ENCODE assay signal across 8 cellular contexts in the genomic region with DNA sequence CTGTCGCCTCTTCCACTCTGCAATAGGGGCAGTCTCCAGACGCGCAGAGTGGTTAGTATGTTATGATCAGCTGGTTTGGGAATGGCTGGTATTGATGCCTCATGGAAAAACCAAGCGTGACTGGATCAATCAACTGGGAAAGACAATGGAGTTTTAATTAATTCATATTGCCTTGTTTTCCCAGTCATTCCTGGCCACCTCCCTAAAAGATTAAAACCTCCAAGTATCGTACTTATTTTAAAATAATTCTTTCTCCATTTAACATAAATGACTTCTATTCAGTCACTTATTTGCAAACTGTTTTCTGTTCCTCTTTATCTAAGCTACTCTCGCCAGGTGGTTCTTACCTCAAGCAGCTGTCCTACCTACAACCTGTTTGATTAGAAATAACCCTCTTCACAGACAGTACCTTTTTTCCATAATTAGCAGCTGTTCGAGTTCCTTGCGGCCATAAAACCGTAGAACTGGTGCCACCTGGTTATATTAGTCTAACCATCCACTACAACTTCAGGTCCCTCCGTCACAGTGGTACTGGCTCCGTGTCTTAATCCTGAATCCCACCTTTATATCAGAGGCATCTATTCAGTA. TPM values are rescaled to one million over a fixed set of nuclear protein-coding genes. Genes with fewer than 3 reads are reported as not detected.
DNase-seq lines count a peak whose midpoint lies in the region; ATAC-seq, FAIRE-seq and TF ChIP-seq lines count a peak whose summit lies in the region.

No MANE protein-coding gene starts in this region.

- 33% methylated on average over 11 of the region's 11 CpGs; no CpG with 5 or more reads in 1 of the 2 experiments for WGBS in H1 (ENCODE audit: extremely low coverage in 1 of 2, insufficient coverage in 1 of 2, insufficient read length in 1 of 2, insufficient replicate concordance in 2 of 2, low coverage in 1 of 2, low lambda C conversion rate in 2 of 2, missing lambda C conversion rate in 1 of 2), 2 experiments
- WGBS in pancreas, 2 donors = 4 to 8% methylated on average over 11 of the region's 11 CpGs

- H3K27me3 ChIP-seq in H1 (replicated peaks in 1 of 4; ENCODE audit: control insufficient read depth in 3 of 4, extremely low read depth in 1 of 4, insufficient read depth in 3 of 4, low read length in 3 of 4) (no peaks in the 10 kb centered on the region), pancreas (no peaks in the 10 kb centered on the region)

- H3K4me3 Mint-ChIP-seq in activated CD8-positive, alpha-beta memory T cell treated with anti-CD3 and anti-CD28 coated beads, Interleukin-2, amount 10 ng/mL, durations not matched to agents 7 days and 5 days = peak overlapping the region; percentile 77

- no peak overlapping the region for H3K27ac Mint-ChIP-seq in activated CD8-positive, alpha-beta memory T cell treated with anti-CD3 and anti-CD28 coated beads, Interleukin-2, amount 10 ng/mL, durations not matched to agents 7 days and 5 days

- no peak overlapping the region for H3K56ac ChIP-seq in H1 (replicated peaks; ENCODE audit: insufficient read length, low read depth, low read length)

- intact Hi-C loops in pancreas (cut with DNase I) = no loop called here

- TF ChIP-seq CTCF in H1 (IDR thresholded peaks at IDR 0.05; ENCODE audit: control extremely low read depth in 1 of 3, insufficient read depth in 1 of 3, low read depth in 1 of 3, low read length in 3 of 3) = no peak
- no peak for TF ChIP-seq CTCF in pancreas (IDR thresholded peaks at IDR 0.05)

- H3K27ac ChIP-seq in H1 (ENCODE audit: low read depth, low read length) (peak overlapping the region; percentile 72; the same call in 1 of the 2 replicates), pancreas (peak overlapping the region in 1 of 4 donors; percentile 37)

- DNase-seq in activated CD8-positive, alpha-beta memory T cell treated with anti-CD3 and anti-CD28 coated beads, Interleukin-2, amount 10 ng/mL, durations not matched to agents 7 days and 5 days = no peak
- DNase-seq in activated CD8-positive, alpha-beta memory T cell treated with anti-CD3 and anti-CD28 coated beads for 24 hours = no peak
- DNase-seq in NCI-H345 (lab: John Stamatoyannopoulos, UW) (peak; percentile 10), H1 (ENCODE audit: low read depth in 1 of 2, low spot score in 2 of 2) (no peak), pancreas (no peak), HuH-7.5 (ENCODE audit: low spot score) (no peak)
- no peak for DNase-seq in effector CD8-positive, alpha-beta T cell (lab: John Stamatoyannopoulos, UW)

- no peaks in the 10 kb centered on the region for H3K36me3 Mint-ChIP-seq in activated CD8-positive, alpha-beta memory T cell treated with anti-CD3 and anti-CD28 coated beads, Interleukin-2, amount 10 ng/mL, durations not matched to agents 7 days and 5 days

- no peaks in the 10 kb centered on the region; the same call in 1 of the 2 replicates for H3K79me1 ChIP-seq in H1 (ENCODE audit: low read depth, low read length)

- H3K4me1 ChIP-seq in H1 (replicated peaks in 1 of 4; ENCODE audit: control insufficient read depth in 3 of 4, insufficient read depth in 4 of 4, low read length in 3 of 4) = peaks cover 2 to 10% (median 7%) of the 10 kb centered on the region in 4 experiments; a peak in 5 of 7 replicates
- H3K4me1 ChIP-seq in pancreas = peaks cover 0 to 8% (median 5%) of the 10 kb centered on the region in 3 donors

- no peak overlapping the region; the same call in 1 of the 2 replicates for H2BK12ac ChIP-seq in H1 (ENCODE audit: low read depth, low read length)

- H3K4me3 ChIP-seq in H1 (ENCODE audit: extremely low read depth in 1 of 4, insufficient read depth in 2 of 4, low read depth in 3 of 4, low read length in 4 of 4) (peak overlapping the region; percentile 58 to 99 (median 96)), pancreas (peak overlapping the region; percentile 24 to 68 (median 50))

- peaks cover 7% of the 10 kb centered on the region; the same call in 1 of the 2 replicates for H3K23me2 ChIP-seq in H1 (ENCODE audit: low read depth, low read length)

- H4K5ac ChIP-seq in H1 (ENCODE audit: insufficient read length, low read depth, low read length) = no peak overlapping the region

- H2BK5ac ChIP-seq in H1 (ENCODE audit: low read depth, low read length) = peak overlapping the region; percentile 83; the same call in 1 of the 2 replicates

- H3K9me3 ChIP-seq in H1 (ENCODE audit: insufficient read depth in 2 of 2, low read depth in 1 of 2, low read length in 1 of 2) (no peaks in the 10 kb centered on the region), pancreas (no peaks in the 10 kb centered on the region)

- H2BK20ac ChIP-seq in H1 (ENCODE audit: low read length) = no peak overlapping the region

- no peak for ATAC-seq in activated CD8-positive, alpha-beta memory T cell treated with anti-CD3 and anti-CD28 coated beads, Interleukin-2, amount 10 ng/mL, durations not matched to agents 7 days and 5 days
- peak; percentile 60 for ATAC-seq in HG02610 (IDR thresholded peaks at IDR 0.05; ENCODE audit: unreplicated experiment)
- ATAC-seq in pancreas = peak; percentile 28 to 64 (median 45)

- POLR2A ChIA-PET in H1 (lab: Charles Lee; ENCODE audit: partially characterized antibody) = interaction anchor here (0.9 to 1.7 kb wide), 6 partner anchors 18 to 605 kb away, joined by 3 to 4 read pairs (median 3); no protein-coding TSS in a partner anchor

- peaks cover 48% of the 10 kb centered on the region for H3K27me3 Mint-ChIP-seq in activated CD8-positive, alpha-beta memory T cell treated with anti-CD3 and anti-CD28 coated beads, Interleukin-2, amount 10 ng/mL, durations not matched to agents 7 days and 5 days

- peak overlapping the region; percentile 73 to 93 (median 84) for H3K9ac ChIP-seq in H1 (replicated peaks in 1 of 4; ENCODE audit: extremely low read depth in 1 of 4, low read depth in 3 of 4, low read length in 3 of 4)

- no peak overlapping the region for H2BK15ac ChIP-seq in H1 (ENCODE audit: low read length)

- H4K8ac ChIP-seq in H1 (ENCODE audit: extremely low read depth, insufficient read depth, low read length) = no peak overlapping the region

- peak overlapping the region; percentile 70 to 98 for H3K4me2 ChIP-seq in H1 (ENCODE audit: insufficient read depth in 1 of 2, low read depth in 2 of 2, low read length in 2 of 2)

- H2AK5ac ChIP-seq in H1 (ENCODE audit: low read depth, low read length) = no peak overlapping the region

- peak overlapping the region; percentile 97; the same call in 1 of the 2 replicates for H2AFZ ChIP-seq in H1 (ENCODE audit: low read length)

- no peaks in the 10 kb centered on the region for H4K20me1 ChIP-seq in H1 (replicated peaks in 1 of 2; ENCODE audit: control insufficient read depth in 1 of 2, insufficient read depth in 2 of 2, low read length in 2 of 2)

- TF ChIP-seq EP300 in H1 (IDR thresholded peaks at IDR 0.05; ENCODE audit: borderline replicate concordance in 1 of 2, low read depth in 2 of 2, low read length in 2 of 2) = no peak

- no peaks in the 10 kb centered on the region for H3K9me3 Mint-ChIP-seq in activated CD8-positive, alpha-beta memory T cell treated with anti-CD3 and anti-CD28 coated beads, Interleukin-2, amount 10 ng/mL, durations not matched to agents 7 days and 5 days (ENCODE audit: low read depth)

- H3K18ac ChIP-seq in H1 (ENCODE audit: extremely low read depth, low read length) = peak overlapping the region; percentile 88

- TF ChIP-seq POLR2A in H1 (IDR thresholded peaks at IDR 0.05; ENCODE audit: control extremely low read depth in 1 of 2, low read depth in 2 of 2, low read length in 2 of 2) = no peak

- no peak overlapping the region for H3K4ac ChIP-seq in H1 (replicated peaks; ENCODE audit: insufficient read length, low read depth, low read length)

- H3K23ac ChIP-seq in H1 (ENCODE audit: insufficient read length) = no peak overlapping the region

- H3K79me2 ChIP-seq in H1 (ENCODE audit: control insufficient read depth in 1 of 2, insufficient read depth in 2 of 2, low read length in 2 of 2) = peaks cover 0 to 35% of the 10 kb centered on the region in 2 experiments; a peak in 2 of 4 replicates

- peaks cover 11% of the 10 kb centered on the region for H3K4me1 Mint-ChIP-seq in activated CD8-positive, alpha-beta memory T cell treated with anti-CD3 and anti-CD28 coated beads, Interleukin-2, amount 10 ng/mL, durations not matched to agents 7 days and 5 days

- peaks cover 0 to 5% (median 0%) of the 10 kb centered on the region in 4 experiments; a peak in 2 of 8 replicates for H3K36me3 ChIP-seq in H1 (ENCODE audit: control insufficient read depth in 2 of 4, insufficient read depth in 4 of 4, low read length in 3 of 4)
- no peaks in the 10 kb centered on the region for H3K36me3 ChIP-seq in pancreas

- FAIRE-seq in H1 (lab: Jason Lieb, UNC) (peak; percentile 19), pancreas (lab: Jason Lieb, UNC) (no peak)

- H3K14ac ChIP-seq in H1 (ENCODE audit: insufficient read length) = no peak overlapping the region

- TF ChIP-seq RAD21 in H1 (IDR thresholded peaks at IDR 0.05 in 1 of 2, conservative IDR thresholded peaks at IDR 0.05 in 1 of 2; ENCODE audit: low read depth in 2 of 2, low read length in 2 of 2) = no peak

- no peak overlapping the region for H2BK120ac ChIP-seq in H1 (replicated peaks; ENCODE audit: low read depth, low read length)

- CTCF ChIA-PET in activated CD8-positive, alpha-beta memory T cell treated with anti-CD3 and anti-CD28 coated beads, Interleukin-2, amount 10 ng/mL, durations not matched to agents 7 days and 5 days (lab: Charles Lee) = interaction anchor here (0.6 kb wide), 1 partner anchor 820 kb away, joined by 3 read pairs; no protein-coding TSS in a partner anchor
- CTCF ChIA-PET in H1 (lab: Charles Lee; ENCODE audit: partially characterized antibody) = interaction anchor here (0.7 to 1.9 kb wide), 3 partner anchors 64 to 173 kb away, joined by 3 to 5 read pairs (median 4); partner anchors contain the start of gene OR10A2

- peak overlapping the region; percentile 31 for H4K91ac ChIP-seq in H1 (replicated peaks; ENCODE audit: insufficient read length, low read length)

RNA-seq across cellular contexts. Expression of gene ZNF215, which starts 0.9 kb away (rescaled TPM):
- total RNA-seq in activated CD8-positive, alpha-beta memory T cell treated with anti-CD3 and anti-CD28 coated beads, Interleukin-2, amount 10 ng/mL, durations not matched to agents 7 days and 5 days = 1 to 10 TPM; 1.1 to 1.4 TPM
- 17.1 and 17.9 TPM in 2 replicates for total RNA-seq in H1 (2021; fragmentation: NEBNext Ultra II Directional; extraction: Animal tissue kit (Norgen Biotek cat#: 25700))
- polyA plus RNA-seq in H1 (2011; rRNA removed) (4.3 and 6.4 TPM in 2 replicates), pancreas (1 to 10 TPM; 1.6 TPM)
- polyA plus RNA-seq in H1 (2011; cell fraction: cytosol; rRNA removed) = 7.4 TPM
- polyA plus RNA-seq in H1 (2011; cell fraction: nucleus; rRNA removed) = 10.6 TPM
- polyA plus RNA-seq in H1 (2012, experiment 1 of 2) = 8.5 to 15.5 TPM (median 10.6 TPM) in 4 replicates
- polyA plus RNA-seq in H1 (2012, experiment 2 of 2) = 0.84 TPM
- 16.0 TPM for polyA plus RNA-seq in H1 (2013, experiment 1 of 2)
- polyA plus RNA-seq in H1 (2013, experiment 2 of 2) = 15.6 TPM
- 23.9 and 33.2 TPM in 2 replicates for polyA minus RNA-seq in H1 (2011; rRNA and poly(A)+ RNA removed)
- 9.8 TPM for polyA minus RNA-seq in H1 (2011; cell fraction: cytosol; rRNA and poly(A)+ RNA removed)
- polyA minus RNA-seq in H1 (2011; cell fraction: nucleus; rRNA and poly(A)+ RNA removed) = 45.5 TPM
- total RNA-seq in pancreas = 1 to 10 TPM; 1.7 to 4.5 (median 2.7) TPM

RNA-seq across cellular contexts. Expression of gene OR2D3, which starts 6.3 kb away (rescaled TPM):
- not detected for total RNA-seq in activated CD8-positive, alpha-beta memory T cell treated with anti-CD3 and anti-CD28 coated beads, Interleukin-2, amount 10 ng/mL, durations not matched to agents 7 days and 5 days
- total RNA-seq in H1 (2021; fragmentation: NEBNext Ultra II Directional; extraction: Animal tissue kit (Norgen Biotek cat#: 25700)) = not detected in 2 replicates
- polyA plus RNA-seq in H1 (2011; rRNA removed) (not detected in 2 replicates), pancreas (not detected)
- not detected for polyA plus RNA-seq in H1 (2011; cell fraction: cytosol; rRNA removed)
- polyA plus RNA-seq in H1 (2011; cell fraction: nucleus; rRNA removed) = not detected
- polyA plus RNA-seq in H1 (2012, experiment 1 of 2) = not detected in 4 replicates
- polyA plus RNA-seq in H1 (2012, experiment 2 of 2) = not detected
- polyA plus RNA-seq in H1 (2013, experiment 1 of 2) = not detected
- not detected for polyA plus RNA-seq in H1 (2013, experiment 2 of 2)
- not detected in 2 replicates for polyA minus RNA-seq in H1 (2011; rRNA and poly(A)+ RNA removed)
- not detected for polyA minus RNA-seq in H1 (2011; cell fraction: cytosol; rRNA and poly(A)+ RNA removed)
- polyA minus RNA-seq in H1 (2011; cell fraction: nucleus; rRNA and poly(A)+ RNA removed) = not detected
- not detected for total RNA-seq in pancreas

RNA-seq across cellular contexts. Expression of gene OR2D2, which starts 34.8 kb away (rescaled TPM):
- total RNA-seq in activated CD8-positive, alpha-beta memory T cell treated with anti-CD3 and anti-CD28 coated beads, Interleukin-2, amount 10 ng/mL, durations not matched to agents 7 days and 5 days = under 1 TPM in 1 of 2 experiments, not detected in 1; 0.21 TPM
- total RNA-seq in H1 (2021; fragmentation: NEBNext Ultra II Directional; extraction: Animal tissue kit (Norgen Biotek cat#: 25700)) = 0.29 TPM in 1 of 2 replicates, not detected in the other
- polyA plus RNA-seq in H1 (2011; rRNA removed) (0.08 and 0.15 TPM in 2 replicates), pancreas (not detected)
- 0.09 TPM for polyA plus RNA-seq in H1 (2011; cell fraction: cytosol; rRNA removed)
- 0.97 TPM for polyA plus RNA-seq in H1 (2011; cell fraction: nucleus; rRNA removed)
- polyA plus RNA-seq in H1 (2012, experiment 1 of 2) = not detected in 4 replicates
- not detected for polyA plus RNA-seq in H1 (2012, experiment 2 of 2)
- polyA plus RNA-seq in H1 (2013, experiment 1 of 2) = not detected
- polyA plus RNA-seq in H1 (2013, experiment 2 of 2) = not detected
- 7.3 and 10.8 TPM in 2 replicates for polyA minus RNA-seq in H1 (2011; rRNA and poly(A)+ RNA removed)
- 1.0 TPM for polyA minus RNA-seq in H1 (2011; cell fraction: cytosol; rRNA and poly(A)+ RNA removed)
- 16.2 TPM for polyA minus RNA-seq in H1 (2011; cell fraction: nucleus; rRNA and poly(A)+ RNA removed)
- total RNA-seq in pancreas = under 1 TPM in 4 of 6 donors, not detected in 2; 0.19 to 0.28 (median 0.20) TPM

RNA-seq across cellular contexts. Expression of gene OR10A4, which starts 50.7 kb away (rescaled TPM):
- total RNA-seq in activated CD8-positive, alpha-beta memory T cell treated with anti-CD3 and anti-CD28 coated beads, Interleukin-2, amount 10 ng/mL, durations not matched to agents 7 days and 5 days = not detected
- not detected in 2 replicates for total RNA-seq in H1 (2021; fragmentation: NEBNext Ultra II Directional; extraction: Animal tissue kit (Norgen Biotek cat#: 25700))
- polyA plus RNA-seq in H1 (2011; rRNA removed) (not detected in 2 replicates), pancreas (not detected)
- not detected for polyA plus RNA-seq in H1 (2011; cell fraction: cytosol; rRNA removed)
- not detected for polyA plus RNA-seq in H1 (2011; cell fraction: nucleus; rRNA removed)
- polyA plus RNA-seq in H1 (2012, experiment 1 of 2) = not detected in 4 replicates
- not detected for polyA plus RNA-seq in H1 (2012, experiment 2 of 2)
- polyA plus RNA-seq in H1 (2013, experiment 1 of 2) = not detected
- polyA plus RNA-seq in H1 (2013, experiment 2 of 2) = not detected
- not detected in 2 replicates for polyA minus RNA-seq in H1 (2011; rRNA and poly(A)+ RNA removed)
- polyA minus RNA-seq in H1 (2011; cell fraction: cytosol; rRNA and poly(A)+ RNA removed) = not detected
- not detected for polyA minus RNA-seq in H1 (2011; cell fraction: nucleus; rRNA and poly(A)+ RNA removed)
- not detected for total RNA-seq in pancreas
